In the genomic region with DNA sequence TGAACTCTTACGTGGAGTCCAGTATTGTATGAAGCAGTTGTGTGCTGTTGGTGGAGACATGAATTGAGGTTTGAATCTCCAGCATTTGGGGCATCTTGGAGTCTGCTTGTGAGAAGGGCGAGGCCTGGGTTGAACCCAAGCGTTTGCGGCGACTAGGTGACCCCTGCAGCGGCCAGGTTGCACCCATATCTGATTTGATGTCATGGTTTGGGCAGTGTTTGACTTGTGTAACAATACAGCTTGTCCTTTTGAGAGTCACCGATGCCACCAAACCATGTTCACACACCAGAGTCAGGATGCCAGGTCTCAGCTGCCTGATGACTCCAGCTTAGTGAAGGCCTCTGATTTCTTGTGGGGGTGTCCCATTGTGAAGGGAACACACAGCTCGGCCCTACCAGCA, we compare ENCODE assay signal across 2 cellular contexts.
TF ChIP-seq lines count a peak whose summit lies in the region.

No MANE protein-coding gene starts in this region.

TF ChIP-seq in IMR-90, 13 proteins besides CTCF, POLR2A, EP300 and RAD21:
- TF ChIP-seq FOS (IDR thresholded peaks at IDR 0.05; ENCODE audit: low read depth, low read length) (no peak), CEBPB (IDR thresholded peaks at IDR 0.05; ENCODE audit: low read depth, low read length) (no peak), BHLHE40 (IDR thresholded peaks at IDR 0.05; ENCODE audit: low read depth, low read length) (no peak), MXI1 (IDR thresholded peaks at IDR 0.05; ENCODE audit: borderline replicate concordance, low read depth, low read length) (no peak), RFX5 (IDR thresholded peaks at IDR 0.05; ENCODE audit: low read depth, low read length) (no peak), SMC3 (IDR thresholded peaks at IDR 0.05; ENCODE audit: low read depth, low read length) (no peak), MAFK (IDR thresholded peaks at IDR 0.05; ENCODE audit: low read depth, low read length) (no peak), CHD1 (IDR thresholded peaks at IDR 0.05; ENCODE audit: low read depth, low read length) (no peak), MAZ (IDR thresholded peaks at IDR 0.05; ENCODE audit: borderline replicate concordance, low read depth, low read length) (no peak), RCOR1 (IDR thresholded peaks at IDR 0.05; ENCODE audit: insufficient replicate concordance, low read length) (no peak)
- TF ChIP-seq, protein P1, sequence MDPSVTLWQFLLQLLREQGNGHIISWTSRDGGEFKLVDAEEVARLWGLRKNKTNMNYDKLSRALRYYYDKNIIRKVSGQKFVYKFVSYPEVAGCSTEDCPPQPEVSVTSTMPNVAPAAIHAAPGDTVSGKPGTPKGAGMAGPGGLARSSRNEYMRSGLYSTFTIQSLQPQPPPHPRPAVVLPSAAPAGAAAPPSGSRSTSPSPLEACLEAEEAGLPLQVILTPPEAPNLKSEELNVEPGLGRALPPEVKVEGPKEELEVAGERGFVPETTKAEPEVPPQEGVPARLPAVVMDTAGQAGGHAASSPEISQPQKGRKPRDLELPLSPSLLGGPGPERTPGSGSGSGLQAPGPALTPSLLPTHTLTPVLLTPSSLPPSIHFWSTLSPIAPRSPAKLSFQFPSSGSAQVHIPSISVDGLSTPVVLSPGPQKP (IDR thresholded peaks at IDR 0.05; ENCODE audit: borderline replicate concordance, low read depth, low read length): no peak
- TF ChIP-seq, protein P2, sequence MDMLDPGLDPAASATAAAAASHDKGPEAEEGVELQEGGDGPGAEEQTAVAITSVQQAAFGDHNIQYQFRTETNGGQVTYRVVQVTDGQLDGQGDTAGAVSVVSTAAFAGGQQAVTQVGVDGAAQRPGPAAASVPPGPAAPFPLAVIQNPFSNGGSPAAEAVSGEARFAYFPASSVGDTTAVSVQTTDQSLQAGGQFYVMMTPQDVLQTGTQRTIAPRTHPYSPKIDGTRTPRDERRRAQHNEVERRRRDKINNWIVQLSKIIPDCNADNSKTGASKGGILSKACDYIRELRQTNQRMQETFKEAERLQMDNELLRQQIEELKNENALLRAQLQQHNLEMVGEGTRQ (IDR thresholded peaks at IDR 0.05; ENCODE audit: low read depth, low read length): no peak

TF ChIP-seq in endothelial cell of umbilical vein, 7 proteins besides CTCF, POLR2A, EP300 and RAD21:
- TF ChIP-seq MYC (IDR thresholded peaks at IDR 0.05; ENCODE audit: low read depth, low read length) (no peak), EZH2 (IDR thresholded peaks at IDR 0.05; ENCODE audit: borderline replicate concordance, low read depth, low read length, severe bottlenecking) (no peak), FOS (IDR thresholded peaks at IDR 0.05; ENCODE audit: borderline replicate concordance, insufficient read depth, low read length) (no peak), POLR2AphosphoS5 (IDR thresholded peaks at IDR 0.05; ENCODE audit: insufficient read depth, low read depth, low read length) (no peak)
